In genomic region chr5:180194410-180195345, GRCh38 we compare ENCODE assay signal across 1 cellular context.
A peak's percentile ranks its signal among the peaks of the same experiment; 100 is the strongest.
TF ChIP-seq lines count a peak whose summit lies in the region.

No MANE protein-coding gene starts in this region.

TF ChIP-seq in HepG2, 621 proteins besides CTCF, POLR2A, EP300 and RAD21 (continues in another document):
- TF ChIP-seq, protein P1, sequence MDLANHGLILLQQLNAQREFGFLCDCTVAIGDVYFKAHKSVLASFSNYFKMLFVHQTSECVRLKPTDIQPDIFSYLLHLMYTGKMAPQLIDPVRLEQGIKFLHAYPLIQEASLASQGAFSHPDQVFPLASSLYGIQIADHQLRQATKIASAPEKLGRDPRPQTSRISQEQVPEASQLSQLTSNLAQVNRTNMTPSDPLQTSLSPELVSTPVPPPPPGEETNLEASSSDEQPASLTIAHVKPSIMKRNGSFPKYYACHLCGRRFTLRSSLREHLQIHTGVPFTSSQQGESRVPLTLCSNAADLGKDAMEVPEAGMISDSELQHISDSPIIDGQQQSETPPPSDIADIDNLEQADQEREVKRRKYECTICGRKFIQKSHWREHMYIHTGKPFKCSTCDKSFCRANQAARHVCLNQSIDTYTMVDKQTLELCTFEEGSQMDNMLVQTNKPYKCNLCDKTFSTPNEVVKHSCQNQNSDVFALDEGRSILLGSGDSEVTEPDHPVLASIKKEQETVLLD (CRISPR knock-in tag; IDR thresholded peaks at IDR 0.05; ENCODE audit: low read depth), result no peak
- TF ChIP-seq ZNF768 (CRISPR knock-in tag; IDR thresholded peaks at IDR 0.05), result 0 out of 2 replicates have a peak, but pooled peaks have one; percentile 29
- TF ChIP-seq ZNF569 (CRISPR knock-in tag; IDR thresholded peaks at IDR 0.05; ENCODE audit: borderline replicate concordance), result no peak
- TF ChIP-seq ZNF737 (CRISPR knock-in tag; IDR thresholded peaks at IDR 0.05; ENCODE audit: borderline replicate concordance), result no peak
- no peak for TF ChIP-seq NCOA2 (CRISPR knock-in tag; IDR thresholded peaks at IDR 0.05)
- TF ChIP-seq MZF1 (CRISPR knock-in tag; IDR thresholded peaks at IDR 0.05; ENCODE audit: borderline replicate concordance), result no peak
- TF ChIP-seq ESRRA (CRISPR knock-in tag; IDR thresholded peaks at IDR 0.05; ENCODE audit: low read depth), result 0 out of 2 replicates have a peak, but pooled peaks have one; percentile 43
- TF ChIP-seq NCOA1 (CRISPR knock-in tag; IDR thresholded peaks at IDR 0.05), result no peak
- TF ChIP-seq, protein P2, sequence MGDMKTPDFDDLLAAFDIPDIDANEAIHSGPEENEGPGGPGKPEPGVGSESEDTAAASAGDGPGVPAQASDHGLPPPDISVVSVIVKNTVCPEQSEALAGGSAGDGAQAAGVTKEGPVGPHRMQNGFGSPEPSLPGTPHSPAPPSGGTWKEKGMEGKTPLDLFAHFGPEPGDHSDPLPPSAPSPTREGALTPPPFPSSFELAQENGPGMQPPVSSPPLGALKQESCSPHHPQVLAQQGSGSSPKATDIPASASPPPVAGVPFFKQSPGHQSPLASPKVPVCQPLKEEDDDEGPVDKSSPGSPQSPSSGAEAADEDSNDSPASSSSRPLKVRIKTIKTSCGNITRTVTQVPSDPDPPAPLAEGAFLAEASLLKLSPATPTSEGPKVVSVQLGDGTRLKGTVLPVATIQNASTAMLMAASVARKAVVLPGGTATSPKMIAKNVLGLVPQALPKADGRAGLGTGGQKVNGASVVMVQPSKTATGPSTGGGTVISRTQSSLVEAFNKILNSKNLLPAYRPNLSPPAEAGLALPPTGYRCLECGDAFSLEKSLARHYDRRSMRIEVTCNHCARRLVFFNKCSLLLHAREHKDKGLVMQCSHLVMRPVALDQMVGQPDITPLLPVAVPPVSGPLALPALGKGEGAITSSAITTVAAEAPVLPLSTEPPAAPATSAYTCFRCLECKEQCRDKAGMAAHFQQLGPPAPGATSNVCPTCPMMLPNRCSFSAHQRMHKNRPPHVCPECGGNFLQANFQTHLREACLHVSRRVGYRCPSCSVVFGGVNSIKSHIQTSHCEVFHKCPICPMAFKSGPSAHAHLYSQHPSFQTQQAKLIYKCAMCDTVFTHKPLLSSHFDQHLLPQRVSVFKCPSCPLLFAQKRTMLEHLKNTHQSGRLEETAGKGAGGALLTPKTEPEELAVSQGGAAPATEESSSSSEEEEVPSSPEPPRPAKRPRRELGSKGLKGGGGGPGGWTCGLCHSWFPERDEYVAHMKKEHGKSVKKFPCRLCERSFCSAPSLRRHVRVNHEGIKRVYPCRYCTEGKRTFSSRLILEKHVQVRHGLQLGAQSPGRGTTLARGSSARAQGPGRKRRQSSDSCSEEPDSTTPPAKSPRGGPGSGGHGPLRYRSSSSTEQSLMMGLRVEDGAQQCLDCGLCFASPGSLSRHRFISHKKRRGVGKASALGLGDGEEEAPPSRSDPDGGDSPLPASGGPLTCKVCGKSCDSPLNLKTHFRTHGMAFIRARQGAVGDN (CRISPR knock-in tag; IDR thresholded peaks at IDR 0.05), result peak; percentile 46; the same call in 1 of the 2 replicates
- TF ChIP-seq ZFP36L2 (CRISPR knock-in tag; IDR thresholded peaks at IDR 0.05), result no peak
- no peak for TF ChIP-seq ZNF788 (CRISPR knock-in tag; IDR thresholded peaks at IDR 0.05; ENCODE audit: borderline replicate concordance)
- TF ChIP-seq CEBPG (CRISPR knock-in tag; IDR thresholded peaks at IDR 0.05), result no peak
- 0 out of 4 replicates have a peak, but pooled peaks of 1 of the 2 experiments have one; percentile 42 for TF ChIP-seq NR2F1 (CRISPR knock-in tag; IDR thresholded peaks at IDR 0.05)
- no peak for TF ChIP-seq SNAPC2 (CRISPR knock-in tag; IDR thresholded peaks at IDR 0.05)
- peak; percentile 45; the same call in 1 of the 2 replicates for TF ChIP-seq THRA (CRISPR knock-in tag; IDR thresholded peaks at IDR 0.05; ENCODE audit: borderline replicate concordance)
- TF ChIP-seq ZNF235 (CRISPR knock-in tag; IDR thresholded peaks at IDR 0.05; ENCODE audit: borderline replicate concordance), result no peak
- no peak for TF ChIP-seq STAT6 (CRISPR knock-in tag; IDR thresholded peaks at IDR 0.05; ENCODE audit: borderline replicate concordance)
- no peak for TF ChIP-seq ZNF343 (CRISPR knock-in tag; IDR thresholded peaks at IDR 0.05)
- no peak for TF ChIP-seq SPEN (CRISPR knock-in tag; IDR thresholded peaks at IDR 0.05; ENCODE audit: low read depth)
- TF ChIP-seq, protein P3, sequence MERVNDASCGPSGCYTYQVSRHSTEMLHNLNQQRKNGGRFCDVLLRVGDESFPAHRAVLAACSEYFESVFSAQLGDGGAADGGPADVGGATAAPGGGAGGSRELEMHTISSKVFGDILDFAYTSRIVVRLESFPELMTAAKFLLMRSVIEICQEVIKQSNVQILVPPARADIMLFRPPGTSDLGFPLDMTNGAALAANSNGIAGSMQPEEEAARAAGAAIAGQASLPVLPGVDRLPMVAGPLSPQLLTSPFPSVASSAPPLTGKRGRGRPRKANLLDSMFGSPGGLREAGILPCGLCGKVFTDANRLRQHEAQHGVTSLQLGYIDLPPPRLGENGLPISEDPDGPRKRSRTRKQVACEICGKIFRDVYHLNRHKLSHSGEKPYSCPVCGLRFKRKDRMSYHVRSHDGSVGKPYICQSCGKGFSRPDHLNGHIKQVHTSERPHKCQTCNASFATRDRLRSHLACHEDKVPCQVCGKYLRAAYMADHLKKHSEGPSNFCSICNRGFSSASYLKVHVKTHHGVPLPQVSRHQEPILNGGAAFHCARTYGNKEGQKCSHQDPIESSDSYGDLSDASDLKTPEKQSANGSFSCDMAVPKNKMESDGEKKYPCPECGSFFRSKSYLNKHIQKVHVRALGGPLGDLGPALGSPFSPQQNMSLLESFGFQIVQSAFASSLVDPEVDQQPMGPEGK (CRISPR knock-in tag; IDR thresholded peaks at IDR 0.05), result peak; percentile 87
- no peak for TF ChIP-seq ZNF547 (CRISPR knock-in tag; IDR thresholded peaks at IDR 0.05)
- no peak for TF ChIP-seq UBTF (CRISPR knock-in tag; IDR thresholded peaks at IDR 0.05)
- TF ChIP-seq MYNN (CRISPR knock-in tag; IDR thresholded peaks at IDR 0.05; ENCODE audit: low read depth), result no peak
- TF ChIP-seq, protein P4, sequence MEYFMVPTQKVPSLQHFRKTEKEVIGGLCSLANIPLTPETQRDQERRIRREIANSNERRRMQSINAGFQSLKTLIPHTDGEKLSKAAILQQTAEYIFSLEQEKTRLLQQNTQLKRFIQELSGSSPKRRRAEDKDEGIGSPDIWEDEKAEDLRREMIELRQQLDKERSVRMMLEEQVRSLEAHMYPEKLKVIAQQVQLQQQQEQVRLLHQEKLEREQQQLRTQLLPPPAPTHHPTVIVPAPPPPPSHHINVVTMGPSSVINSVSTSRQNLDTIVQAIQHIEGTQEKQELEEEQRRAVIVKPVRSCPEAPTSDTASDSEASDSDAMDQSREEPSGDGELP (IDR thresholded peaks at IDR 0.05; ENCODE audit: borderline replicate concordance, low read depth), result peak; percentile 26; the same call in 1 of the 2 replicates
- no peak for TF ChIP-seq SNAPC4 (CRISPR knock-in tag; IDR thresholded peaks at IDR 0.05)
- no peak for TF ChIP-seq GRHL1 (CRISPR knock-in tag; conservative IDR thresholded peaks at IDR 0.05)
- TF ChIP-seq CBX5 (CRISPR knock-in tag; IDR thresholded peaks at IDR 0.05; ENCODE audit: borderline replicate concordance), result no peak
- TF ChIP-seq KDM3A (CRISPR knock-in tag; IDR thresholded peaks at IDR 0.05; ENCODE audit: low read depth), result no peak
- TF ChIP-seq GATAD2A (CRISPR knock-in tag; IDR thresholded peaks at IDR 0.05), result 0 out of 2 replicates have a peak, but pooled peaks have one; percentile 39
- TF ChIP-seq GABPB1 (CRISPR knock-in tag; IDR thresholded peaks at IDR 0.05), result peak; percentile 30; the same call in 1 of the 2 replicates
- TF ChIP-seq, protein P5, sequence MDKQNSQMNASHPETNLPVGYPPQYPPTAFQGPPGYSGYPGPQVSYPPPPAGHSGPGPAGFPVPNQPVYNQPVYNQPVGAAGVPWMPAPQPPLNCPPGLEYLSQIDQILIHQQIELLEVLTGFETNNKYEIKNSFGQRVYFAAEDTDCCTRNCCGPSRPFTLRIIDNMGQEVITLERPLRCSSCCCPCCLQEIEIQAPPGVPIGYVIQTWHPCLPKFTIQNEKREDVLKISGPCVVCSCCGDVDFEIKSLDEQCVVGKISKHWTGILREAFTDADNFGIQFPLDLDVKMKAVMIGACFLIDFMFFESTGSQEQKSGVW (CRISPR knock-in tag; IDR thresholded peaks at IDR 0.05; ENCODE audit: borderline replicate concordance), result no peak
